9 cellular contexts compared by ENCODE assay signal in the genomic region with DNA sequence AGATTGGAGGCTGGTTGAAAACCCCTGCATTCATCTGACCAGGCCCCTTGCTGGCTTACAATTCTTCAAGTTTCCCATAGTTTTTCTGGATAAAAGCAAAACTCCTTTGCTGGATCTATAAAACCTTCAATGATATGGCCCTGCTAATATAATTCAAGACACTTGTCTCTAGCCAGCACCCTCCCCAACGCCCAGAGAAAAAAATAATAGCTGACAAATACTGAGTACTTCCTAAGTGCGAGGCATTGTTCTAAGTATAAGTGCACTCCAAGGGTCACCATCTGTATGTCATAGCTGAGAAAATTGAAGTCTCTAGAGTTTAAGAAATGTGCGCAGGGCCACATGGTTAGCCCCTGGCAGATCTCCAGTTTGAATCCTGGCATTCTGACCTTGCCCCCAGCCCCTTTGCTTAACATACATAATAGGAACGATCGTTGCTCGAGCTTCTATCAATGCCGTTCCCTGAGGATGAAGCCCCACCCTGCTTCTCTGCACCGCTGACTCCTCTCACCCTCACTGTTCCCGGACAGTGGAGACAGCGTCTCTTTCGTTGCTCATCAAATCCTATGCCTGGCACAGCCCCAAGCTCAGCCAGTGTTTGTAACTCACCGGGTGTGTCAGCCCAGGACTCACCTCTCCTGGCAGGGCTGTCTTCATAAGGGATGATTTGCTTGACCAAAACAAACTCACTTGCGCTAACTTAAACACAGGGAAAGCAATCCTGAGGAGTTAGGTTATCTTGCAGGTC.
DNase-seq lines count a peak whose midpoint lies in the region; ATAC-seq, FAIRE-seq and TF ChIP-seq lines count a peak whose summit lies in the region.
"Had no signal": no experiment of that assay in that cellular context is flagged by ENCODE, and none has a peak within 500 bp of the region (broad histone marks: within the 10 kb centered on the region; RNA-seq: fewer than 3 reads in every experiment).

No MANE protein-coding gene starts in this region.

- peak; percentile 90 for ATAC-seq in omental fat pad (ENCODE audit: low FRiP score)
- no peak for ATAC-seq in GM21423 (IDR thresholded peaks at IDR 0.05; ENCODE audit: unreplicated experiment)
- ATAC-seq: stimulated activated naive CD8-positive, alpha-beta T cell treated with anti-CD3 and anti-CD28 coated beads, Interleukin-15, amount 100 ng/mL, for 72 hours had no signal

- TF ChIP-seq CTCF in omental fat pad (IDR thresholded peaks at IDR 0.05), result no peak
- TF ChIP-seq CTCF in D721Med (IDR thresholded peaks at IDR 0.05; ENCODE audit: insufficient read depth, missing control alignments), result no peak

- peak overlapping the region; percentile 42 for H3K27ac ChIP-seq in cingulate gyrus (ENCODE audit: low read depth, low read length)

- DNase-seq in GM12892 (ENCODE audit: insufficient read length) (no peak), NCI-H2227 treated with DMSO at 0.1 percent for 48 hours (lab: John Stamatoyannopoulos, UW) (peak; percentile 54), omental fat pad (ENCODE audit: low spot score) (peak; percentile 57), D721Med (ENCODE audit: insufficient read length, low spot score) (no peak)
- no peak for DNase-seq in activated naive CD4-positive, alpha-beta T cell treated with Interleukin-2 at 50 U/mL for 16 hours
- DNase-seq: RPMI8226; stimulated activated naive CD8-positive, alpha-beta T cell treated with anti-CD3 and anti-CD28 coated beads, Interleukin-15, amount 100 ng/mL, for 72 hours had no signal

- TF ChIP-seq POLR2A in GM12892 (IDR thresholded peaks at IDR 0.05; ENCODE audit: low read depth, low read length), result no peak

- FAIRE-seq in GM12892 (lab: Jason Lieb, UNC) (peak; percentile 38), D721Med (lab: Jason Lieb, UNC) (no peak)

Comparison
In these comparisons a context has a peak if more than half of its experiments do, and no peak if none do; other contexts are left out.
1. DNase-seq: peak in NCI-H2227 treated with DMSO at 0.1 percent for 48 hours (single experiment) and omental fat pad (single experiment); none in GM12892 (single experiment), activated naive CD4-positive, alpha-beta T cell treated with Interleukin-2 at 50 U/mL for 16 hours (single experiment) and D721Med (single experiment).